11 cellular contexts compared by ENCODE assay signal in genomic region chr6:80438728-80439127, GRCh38.
DNase-seq lines count a peak whose midpoint lies in the region; FAIRE-seq and TF ChIP-seq lines count a peak whose summit lies in the region.
"Had no signal": no experiment of that assay in that cellular context is flagged by ENCODE, and none has a peak within 500 bp of the region (broad histone marks: within the 10 kb centered on the region; RNA-seq: fewer than 3 reads in every experiment).

No MANE protein-coding gene starts in this region.

- no peaks in the 10 kb centered on the region for H3K79me2 ChIP-seq in OCI-LY7 (ENCODE audit: insufficient read depth, low read depth, low read length)

- H3K4me3 ChIP-seq in skeletal muscle satellite cell (ENCODE audit: low read length) (no peak overlapping the region), OCI-LY7 (ENCODE audit: low read depth, low read length, poor library complexity, severe bottlenecking) (no peak overlapping the region)
- H3K4me3 ChIP-seq: thoracic aorta had no signal

- CTCF ChIA-PET in RWPE1 (lab: Yijun Ruan, JAX) (interaction anchor here (0.5 kb wide), 1 partner anchor 63 kb away, joined by 3 read pairs; no protein-coding TSS in a partner anchor), OCI-LY7 (lab: Charles Lee; ENCODE audit: unreplicated experiment) (no interaction called here), HEK293T (lab: Yijun Ruan, JAX) (no interaction called here)

- peak; percentile 14 for DNase-seq in H54 (ENCODE audit: insufficient read length, low spot score)
- peak; percentile 81 for DNase-seq in RWPE1 (ENCODE audit: low spot score)
- peak; percentile 84 for DNase-seq in fibroblast of peridontal ligament (ENCODE audit: extremely low read depth)
- no peak for DNase-seq in OCI-LY7 (ENCODE audit: low spot score)
- no peak for DNase-seq in NCI-H2196 (lab: John Stamatoyannopoulos, UW; ENCODE audit: unreplicated experiment)
- no peak for DNase-seq in HEK293T (ENCODE audit: extremely low spot score)
- DNase-seq: activated CD4-positive, alpha-beta T cell treated with anti-CD3 and anti-CD28 coated beads, Interleukin-2, amount 50 U/mL, for 4 hours; anterior cingulate cortex; stimulated activated CD4-positive, alpha-beta T cell treated with anti-CD3 and anti-CD28 coated beads, Interleukin-4, amount 100 ng/mL, for 24 hours had no signal

- H3K36me3 ChIP-seq in skeletal muscle satellite cell (ENCODE audit: insufficient read depth, low read length) = no peaks in the 10 kb centered on the region
- no peaks in the 10 kb centered on the region for H3K36me3 ChIP-seq in OCI-LY7 (ENCODE audit: insufficient read depth, low read length)
- H3K36me3 ChIP-seq: thoracic aorta had no signal

- H3K4me1 ChIP-seq in skeletal muscle satellite cell (ENCODE audit: control insufficient read depth, insufficient read depth, low read length) (peaks cover 38% of the 10 kb centered on the region), OCI-LY7 (ENCODE audit: insufficient read depth, low read length, poor library complexity, severe bottlenecking) (no peaks in the 10 kb centered on the region)

- TF ChIP-seq POLR2A in H54 (IDR thresholded peaks at IDR 0.05; ENCODE audit: low read depth, low read length) = no peak

- H3K27ac ChIP-seq in RWPE1 (no peak overlapping the region), OCI-LY7 (ENCODE audit: low read depth, low read length, poor library complexity, severe bottlenecking) (no peak overlapping the region)
- H3K27ac ChIP-seq: thoracic aorta had no signal

- POLR2A ChIA-PET in RWPE1 (lab: Yijun Ruan, JAX; ENCODE audit: low non-redundant PET) = no interaction called here
- POLR2A ChIA-PET in OCI-LY7 (lab: Charles Lee) = interaction anchor here (0.9 kb wide), 1 partner anchor 11 kb away, joined by 4 read pairs; no protein-coding TSS in a partner anchor
- POLR2A ChIA-PET in HEK293T (lab: Yijun Ruan, JAX) = no interaction called here

- peak; percentile 97 for FAIRE-seq in H54 (lab: Jason Lieb, UNC)

- H3K4me2 ChIP-seq in skeletal muscle satellite cell (ENCODE audit: low read length) (peak overlapping the region; percentile 33), OCI-LY7 (ENCODE audit: low read length) (no peak overlapping the region)

- intact Hi-C loops in OCI-LY7 (cut with micrococcal nuclease; ENCODE audit: unreplicated experiment) = no loop called here

- no peak overlapping the region for H2AFZ ChIP-seq in OCI-LY7 (ENCODE audit: low read length)

- TF ChIP-seq CTCF in RWPE1 (conservative IDR thresholded peaks at IDR 0.05; ENCODE audit: low read depth) (no peak), OCI-LY7 (conservative IDR thresholded peaks at IDR 0.05; ENCODE audit: low read length) (no peak)

- H3K9me3 ChIP-seq in skeletal muscle satellite cell (replicated peaks; ENCODE audit: low read length) = no peaks in the 10 kb centered on the region
- H3K9me3 ChIP-seq in OCI-LY7 (ENCODE audit: low read length) = no peaks in the 10 kb centered on the region
- H3K9me3 ChIP-seq: thoracic aorta had no signal

- peak overlapping the region; percentile 61 for H3K9ac ChIP-seq in skeletal muscle satellite cell (ENCODE audit: low read depth, low read length)

- BruUV-seq in OCI-LY7 (replicated peaks; lab: Mats Ljungman, UMichigan) = no TSS peak

- H4K20me1 ChIP-seq in OCI-LY7 (ENCODE audit: insufficient read depth, low read length) = no peaks in the 10 kb centered on the region

- no peaks in the 10 kb centered on the region for H3K27me3 ChIP-seq in skeletal muscle satellite cell (ENCODE audit: control insufficient read depth, insufficient read depth, low read length)

- H3K9me2 ChIP-seq in OCI-LY7 (ENCODE audit: insufficient read depth, low read length) = no peaks in the 10 kb centered on the region

TF ChIP-seq in HEK293T, 16 proteins besides CTCF, POLR2A, EP300 and RAD21:
- no peak for TF ChIP-seq ZNF384 (IDR thresholded peaks at IDR 0.05)
- TF ChIP-seq FOXA1 (IDR thresholded peaks at IDR 0.05) = no peak
- no peak for TF ChIP-seq FOXK2 (IDR thresholded peaks at IDR 0.05)
- no peak for TF ChIP-seq LEF1 (IDR thresholded peaks at IDR 0.05; ENCODE audit: borderline replicate concordance)
- no peak for TF ChIP-seq L3MBTL2 (conservative IDR thresholded peaks at IDR 0.05)
- no peak for TF ChIP-seq TARDBP (IDR thresholded peaks at IDR 0.05)
- TF ChIP-seq SUZ12 (IDR thresholded peaks at IDR 0.05) = no peak

Comparison
In these comparisons a context has a peak if more than half of its experiments do, and no peak if none do; other contexts are left out.
1. DNase-seq: peak in H54 (single experiment), RWPE1 (single experiment) and fibroblast of peridontal ligament (single experiment); none in OCI-LY7 (single experiment), NCI-H2196 (single experiment) and HEK293T (single experiment).